13 cellular contexts compared by ENCODE assay signal in the genomic region with DNA sequence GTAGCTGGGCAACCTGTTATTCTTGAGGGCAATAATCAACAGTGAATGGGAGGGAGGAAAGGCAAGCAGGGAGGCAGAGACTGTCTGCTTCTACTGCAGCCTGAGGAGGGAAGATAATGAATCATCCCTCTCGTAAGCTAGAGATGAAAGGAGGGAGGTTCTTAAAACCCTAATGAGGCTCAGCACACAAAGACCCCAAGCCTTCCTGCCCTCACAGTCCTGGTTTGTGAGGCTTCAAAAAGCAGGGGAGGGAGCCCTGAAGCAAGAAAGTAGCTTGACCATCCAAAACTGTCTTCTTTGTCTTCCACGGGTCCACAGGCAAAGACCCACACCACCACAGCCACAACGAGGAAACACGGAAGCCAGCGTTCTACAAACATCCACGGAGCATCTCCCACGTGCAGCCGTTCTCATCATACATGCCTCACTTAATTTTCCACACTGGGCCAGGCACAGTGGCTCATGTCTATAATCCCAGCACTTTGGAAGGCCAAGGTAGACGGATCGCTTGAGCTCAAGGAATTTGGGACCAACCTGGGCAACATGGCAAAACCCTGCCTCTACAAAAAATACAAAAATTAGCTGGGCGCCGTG. TPM values are rescaled to one million over a fixed set of nuclear protein-coding genes. Genes with fewer than 3 reads are reported as not detected.
A peak's percentile ranks its signal among the peaks of the same experiment; 100 is the strongest.
DNase-seq lines count a peak whose midpoint lies in the region; ATAC-seq, FAIRE-seq and TF ChIP-seq lines count a peak whose summit lies in the region.
"Had no signal": no experiment of that assay in that cellular context is flagged by ENCODE, and none has a peak within 500 bp of the region (broad histone marks: within the 10 kb centered on the region; RNA-seq: fewer than 3 reads in every experiment).

No MANE protein-coding gene starts in this region.

- H3K36me3 ChIP-seq in CD4-positive, CD25-positive, alpha-beta regulatory T cell (ENCODE audit: control insufficient read depth, insufficient read depth, low read length) = peaks cover 33% of the 10 kb centered on the region
- no peaks in the 10 kb centered on the region for H3K36me3 ChIP-seq in HEK293 (ENCODE audit: control insufficient read depth in 2 of 2, insufficient read depth in 1 of 2, low read length in 2 of 2)
- no peaks in the 10 kb centered on the region for H3K36me3 ChIP-seq in OCI-LY7 (ENCODE audit: insufficient read depth, low read length)
- H3K36me3 ChIP-seq in small intestine (ENCODE audit: control insufficient read depth in 2 of 2, insufficient read depth in 2 of 2, low read length in 2 of 2) = no peaks in the 10 kb centered on the region

- H3K27me3 ChIP-seq in CD4-positive, CD25-positive, alpha-beta regulatory T cell (ENCODE audit: control insufficient read depth, insufficient read depth, low read length) = no peaks in the 10 kb centered on the region
- no peaks in the 10 kb centered on the region for H3K27me3 ChIP-seq in small intestine (ENCODE audit: control insufficient read depth in 2 of 2, insufficient read depth in 2 of 2, low read length in 2 of 2)

- CTCF ChIA-PET in HEK293 (lab: Yijun Ruan, JAX) = interaction anchor here (0.6 to 1.7 kb wide), 4 partner anchors 42 to 199 kb away, joined by 3 read pairs; no protein-coding TSS in a partner anchor
- CTCF ChIA-PET in activated CD4-positive, alpha-beta memory T cell treated with anti-CD3 and anti-CD28 coated beads, Interleukin-2, amount 10 ng/mL, durations not matched to agents 7 days and 5 days (lab: Charles Lee) = interaction anchor here (0.6 to 3.0 kb wide), 8 partner anchors 9 to 265 kb away, joined by 3 to 15 read pairs (median 4); no protein-coding TSS in a partner anchor
- CTCF ChIA-PET in OCI-LY7 (lab: Charles Lee; ENCODE audit: unreplicated experiment) = no interaction called here

- intact Hi-C loops in OCI-LY7 (cut with micrococcal nuclease; ENCODE audit: unreplicated experiment) = loop anchor here (10.0 kb wide), 1 partner anchor 329 kb away; the partner anchor contains the start of gene MYH10

- no TSS peak for BruUV-seq in OCI-LY7 (replicated peaks; lab: Mats Ljungman, UMichigan)

- H3K27ac Mint-ChIP-seq in CD4-positive, CD25-positive, alpha-beta regulatory T cell = peak overlapping the region; percentile 92 to 95 (median 94)
- peak overlapping the region; percentile 90 for H3K27ac Mint-ChIP-seq in activated CD4-positive, alpha-beta memory T cell treated with anti-CD3 and anti-CD28 coated beads, Interleukin-2, amount 10 ng/mL, durations not matched to agents 7 days and 5 days
- peak overlapping the region in 4 of 6 donors; percentile 12 to 80 (median 52) for H3K27ac Mint-ChIP-seq in naive B cell
- H3K27ac Mint-ChIP-seq: progenitor cell of endocrine pancreas had no signal

- peak; percentile 30 to 36 for ATAC-seq in CD4-positive, CD25-positive, alpha-beta regulatory T cell (ENCODE audit: low read depth in 2 of 2)
- no peak for ATAC-seq in naive B cell (ENCODE audit: low read depth in 2 of 2)

- peak overlapping the region; percentile 99 to 100 (median 100) for H3K4me3 Mint-ChIP-seq in CD4-positive, CD25-positive, alpha-beta regulatory T cell
- H3K4me3 Mint-ChIP-seq in activated CD4-positive, alpha-beta memory T cell treated with anti-CD3 and anti-CD28 coated beads, Interleukin-2, amount 10 ng/mL, durations not matched to agents 7 days and 5 days = peak overlapping the region; percentile 100
- peak overlapping the region; percentile 59 to 100 (median 91) for H3K4me3 Mint-ChIP-seq in naive B cell

- peak in 1 of 3 donors; percentile 55 for DNase-seq in CD4-positive, CD25-positive, alpha-beta regulatory T cell
- DNase-seq in activated CD4-positive, alpha-beta memory T cell treated with anti-CD3 and anti-CD28 coated beads, Interleukin-2, amount 10 ng/mL, durations not matched to agents 7 days and 5 days = no peak
- DNase-seq in naive B cell (no peak), OCI-LY7 (ENCODE audit: low spot score) (no peak), DMS114 treated with DMSO at 0.1 percent for 48 hours (lab: John Stamatoyannopoulos, UW; ENCODE audit: unreplicated experiment) (no peak), NCI-H2196 treated with DMSO at 0.1 percent for 48 hours (lab: John Stamatoyannopoulos, UW; ENCODE audit: unreplicated experiment) (no peak), small intestine (no peak)
- DNase-seq: NCI-H526 treated with DMSO at 0.1 percent for 48 hours had no signal

- H3K9me2 ChIP-seq in OCI-LY7 (ENCODE audit: insufficient read depth, low read length) = no peaks in the 10 kb centered on the region

- no peaks in the 10 kb centered on the region for H3K27me3 Mint-ChIP-seq in CD4-positive, CD25-positive, alpha-beta regulatory T cell
- H3K27me3 Mint-ChIP-seq in activated CD4-positive, alpha-beta memory T cell treated with anti-CD3 and anti-CD28 coated beads, Interleukin-2, amount 10 ng/mL, durations not matched to agents 7 days and 5 days = no peaks in the 10 kb centered on the region
- H3K27me3 Mint-ChIP-seq in naive B cell = no peaks in the 10 kb centered on the region

- H3K27ac ChIP-seq in CD4-positive, CD25-positive, alpha-beta regulatory T cell (ENCODE audit: insufficient read depth, low read length, poor library complexity, severe bottlenecking) = peak overlapping the region; percentile 87
- H3K27ac ChIP-seq in HEK293 (ENCODE audit: extremely low read depth, low read depth, low read length) = no peak overlapping the region
- H3K27ac ChIP-seq in OCI-LY7 (ENCODE audit: low read depth, low read length, poor library complexity, severe bottlenecking) = no peak overlapping the region
- peak overlapping the region in 1 of 2 donors; percentile 23 for H3K27ac ChIP-seq in small intestine (ENCODE audit: low read depth in 1 of 2, low read length in 1 of 2)

- H3K36me3 Mint-ChIP-seq in CD4-positive, CD25-positive, alpha-beta regulatory T cell = peaks cover 46% of the 10 kb centered on the region
- peaks cover 65% of the 10 kb centered on the region for H3K36me3 Mint-ChIP-seq in activated CD4-positive, alpha-beta memory T cell treated with anti-CD3 and anti-CD28 coated beads, Interleukin-2, amount 10 ng/mL, durations not matched to agents 7 days and 5 days (ENCODE audit: low read depth)
- peaks cover 32 to 33% of the 10 kb centered on the region in 2 donors for H3K36me3 Mint-ChIP-seq in naive B cell

- no peak overlapping the region for H3K4me2 ChIP-seq in OCI-LY7 (ENCODE audit: low read length)

- no peaks in the 10 kb centered on the region for H3K79me2 ChIP-seq in OCI-LY7 (ENCODE audit: insufficient read depth, low read depth, low read length)

- no peaks in the 10 kb centered on the region for H4K20me1 ChIP-seq in OCI-LY7 (ENCODE audit: insufficient read depth, low read length)

- WGBS in small intestine, 3 donors = 77% methylated on average over 12 of the region's 12 CpGs

- H3K9me3 Mint-ChIP-seq in CD4-positive, CD25-positive, alpha-beta regulatory T cell = peaks cover 0 to 16% (median 4%) of the 10 kb centered on the region in 7 donors
- peaks cover 14% of the 10 kb centered on the region for H3K9me3 Mint-ChIP-seq in activated CD4-positive, alpha-beta memory T cell treated with anti-CD3 and anti-CD28 coated beads, Interleukin-2, amount 10 ng/mL, durations not matched to agents 7 days and 5 days
- peaks cover 13 to 21% (median 17%) of the 10 kb centered on the region in 7 donors for H3K9me3 Mint-ChIP-seq in naive B cell

- H3K4me1 Mint-ChIP-seq in CD4-positive, CD25-positive, alpha-beta regulatory T cell = peaks cover 40 to 78% (median 57%) of the 10 kb centered on the region in 4 donors
- peaks cover 75% of the 10 kb centered on the region for H3K4me1 Mint-ChIP-seq in activated CD4-positive, alpha-beta memory T cell treated with anti-CD3 and anti-CD28 coated beads, Interleukin-2, amount 10 ng/mL, durations not matched to agents 7 days and 5 days
- H3K4me1 Mint-ChIP-seq in naive B cell = peaks cover 63 to 79% (median 78%) of the 10 kb centered on the region in 3 donors

- peaks cover 0 to 6% of the 10 kb centered on the region in 2 experiments for H3K9me3 ChIP-seq in CD4-positive, CD25-positive, alpha-beta regulatory T cell (ENCODE audit: control insufficient read depth in 2 of 2, low read length in 2 of 2)
- H3K9me3 ChIP-seq in HEK293 (ENCODE audit: control insufficient read depth, insufficient read depth, low read depth, low read length) (no peaks in the 10 kb centered on the region), OCI-LY7 (ENCODE audit: low read length) (0 out of 2 replicates have a peak, but pooled peaks cover 4% of the 10 kb centered on the region), small intestine (ENCODE audit: control insufficient read depth, low read depth) (no peaks in the 10 kb centered on the region)

- peaks cover 68% of the 10 kb centered on the region for H3K4me1 ChIP-seq in CD4-positive, CD25-positive, alpha-beta regulatory T cell (ENCODE audit: control insufficient read depth, insufficient read depth, low read length, poor library complexity, severe bottlenecking)
- H3K4me1 ChIP-seq in HEK293 (ENCODE audit: control insufficient read depth, insufficient read depth, low read length) (no peaks in the 10 kb centered on the region; the same call in 1 of the 2 replicates), OCI-LY7 (ENCODE audit: insufficient read depth, low read length, poor library complexity, severe bottlenecking) (peaks cover 5% of the 10 kb centered on the region), small intestine (ENCODE audit: control insufficient read depth in 2 of 2, insufficient read depth in 1 of 2, low read depth in 1 of 2, low read length in 1 of 2) (peaks cover 0 to 1% of the 10 kb centered on the region in 2 donors)

- no peak overlapping the region for H2AFZ ChIP-seq in OCI-LY7 (ENCODE audit: low read length)

- peak overlapping the region; percentile 98 for H3K4me3 ChIP-seq in CD4-positive, CD25-positive, alpha-beta regulatory T cell (ENCODE audit: low read depth, low read length)
- H3K4me3 ChIP-seq in HEK293 (ENCODE audit: low read depth, low read length) = no peak overlapping the region
- H3K4me3 ChIP-seq in OCI-LY7 (ENCODE audit: low read depth, low read length, poor library complexity, severe bottlenecking) = no peak overlapping the region
- no peak overlapping the region for H3K4me3 ChIP-seq in small intestine (ENCODE audit: low read depth in 1 of 2, low read length in 2 of 2)
- H3K4me3 ChIP-seq: lung had no signal

- TF ChIP-seq CTCF in HEK293 (tag by site-specific recombination; IDR thresholded peaks at IDR 0.05) (no peak), OCI-LY7 (conservative IDR thresholded peaks at IDR 0.05; ENCODE audit: low read length) (no peak)

- POLR2A ChIA-PET in HEK293 (lab: Yijun Ruan, JAX) (no interaction called here), OCI-LY7 (lab: Charles Lee) (no interaction called here)
- POLR2A ChIA-PET in activated CD4-positive, alpha-beta memory T cell treated with anti-CD3 and anti-CD28 coated beads, Interleukin-2, amount 10 ng/mL, durations not matched to agents 7 days and 5 days (lab: Charles Lee) = interaction anchor here (1.3 to 4.4 kb wide), 6 partner anchors 10 to 64 kb away, joined by 3 to 56 read pairs (median 25); no protein-coding TSS in a partner anchor

- FAIRE-seq in small intestine (lab: Jason Lieb, UNC) = no peak
- FAIRE-seq: urothelium cell line had no signal

RNA-seq across cellular contexts. Expression of gene PIK3R5, which starts 1.7 kb away (rescaled TPM):
- total RNA-seq in CD4-positive, CD25-positive, alpha-beta regulatory T cell = 275 TPM
- 10 to 100 TPM; 34.8 to 40.1 (median 36.9) TPM for polyA plus RNA-seq in CD4-positive, CD25-positive, alpha-beta regulatory T cell
- 10 to 100 TPM; 50.3 to 52.7 TPM for total RNA-seq in activated CD4-positive, alpha-beta memory T cell treated with anti-CD3 and anti-CD28 coated beads, Interleukin-2, amount 10 ng/mL, durations not matched to agents 7 days and 5 days
- polyA plus RNA-seq in naive B cell (ENCODE audit: low read depth in 6 of 6) = 10 to 100 TPM in 3 of 6 donors, 1 to 10 TPM in 3; 9.7 to 24.8 (median 11.7) TPM
- total RNA-seq in OCI-LY7 (2014; rRNA removed; shearing (Covaris generic)) = 0.76 and 1.2 TPM in 2 replicates
- total RNA-seq in OCI-LY7 (2022) = 0.68 and 1.5 TPM in 2 replicates
- polyA plus RNA-seq in small intestine = 1 to 10 TPM; 1.3 to 4.6 (median 3.7) TPM
- total RNA-seq: glomerular endothelial cell had no signal

RNA-seq across cellular contexts. Expression of gene NTN1, which starts 57.5 kb away (rescaled TPM):
- not detected for total RNA-seq in CD4-positive, CD25-positive, alpha-beta regulatory T cell
- polyA plus RNA-seq in CD4-positive, CD25-positive, alpha-beta regulatory T cell = under 1 TPM in 1 of 4 donors, not detected in 3; 0.03 TPM
- not detected for total RNA-seq in activated CD4-positive, alpha-beta memory T cell treated with anti-CD3 and anti-CD28 coated beads, Interleukin-2, amount 10 ng/mL, durations not matched to agents 7 days and 5 days
- under 1 TPM in 5 of 6 donors, not detected in 1; 0.04 to 0.09 (median 0.06) TPM for polyA plus RNA-seq in naive B cell (ENCODE audit: low read depth in 6 of 6)
- total RNA-seq in OCI-LY7 (2014; rRNA removed; shearing (Covaris generic)) = 0.05 TPM in 1 of 2 replicates, not detected in the other
- total RNA-seq in OCI-LY7 (2022) = not detected in 2 replicates
- 10 to 100 TPM in 1 of 3 donors, 1 to 10 TPM in 1, under 1 TPM in 1; 0.22 to 13.2 (median 1.1) TPM for polyA plus RNA-seq in small intestine

Comparison
In these comparisons a context has a peak if more than half of its experiments do, and no peak if none do; other contexts are left out.
1. ATAC-seq: peak in CD4-positive, CD25-positive, alpha-beta regulatory T cell (2 of 2); none in naive B cell (0 of 2).
2. RNA of gene PIK3R5, which starts 1.7 kb away (total RNA-seq): 275 TPM in CD4-positive, CD25-positive, alpha-beta regulatory T cell (single experiment) and 50.3 to 52.7 TPM in activated CD4-positive, alpha-beta memory T cell treated with anti-CD3 and anti-CD28 coated beads, Interleukin-2, amount 10 ng/mL, durations not matched to agents 7 days and 5 days; 0.68 to 1.5 TPM in OCI-LY7; every median in the first group is over 10 times any median in the second.
3. Peak in every context shown above with its lines, with median percentiles within 50 percentile points of each other: H3K27ac Mint-ChIP-seq and H3K4me3 Mint-ChIP-seq.